31 cellular contexts compared by ENCODE assay signal in genomic region chr1:24591781-24592180, GRCh38. TPM values are rescaled to one million over a fixed set of nuclear protein-coding genes. Genes with fewer than 3 reads are reported as not detected.
DNase-seq lines count a peak whose midpoint lies in the region; ATAC-seq, FAIRE-seq and TF ChIP-seq lines count a peak whose summit lies in the region.
"Had no signal": no experiment of that assay in that cellular context is flagged by ENCODE, and none has a peak within 500 bp of the region (broad histone marks: within the 10 kb centered on the region; RNA-seq: fewer than 3 reads in every experiment).

No MANE protein-coding gene starts in this region.

- peak overlapping the region in 1 of 2 experiments; percentile 26; a peak in 2 of 4 replicates for H3K9ac ChIP-seq in K562 (ENCODE audit: insufficient read depth in 1 of 2, low read depth in 2 of 2, low read length in 2 of 2)

- TF ChIP-seq CTCF in K562 (IDR thresholded peaks at IDR 0.05 in 2 of 3, conservative IDR thresholded peaks at IDR 0.05 in 1 of 3; ENCODE audit: insufficient read depth in 2 of 3, low read depth in 1 of 3, low read length in 3 of 3) = no peak
- TF ChIP-seq CTCF in neural crest cell (conservative IDR thresholded peaks at IDR 0.05) = no peak

- H3K27ac ChIP-seq in K562 (ENCODE audit: extremely low read depth, low read depth, low read length) = no peak overlapping the region
- H3K27ac ChIP-seq: SJSA1 had no signal

- peak; percentile 83 for FAIRE-seq in K562 (lab: Jason Lieb, UNC)
- FAIRE-seq: GM12891 had no signal

- 2% methylated on average over 3 of the region's 3 CpGs for WGBS in K562 (ENCODE audit: insufficient coverage, low coverage, missing lambda C conversion rate)

- H3K27me3 ChIP-seq in K562 (ENCODE audit: control insufficient read depth in 2 of 2, insufficient read depth in 2 of 2, low read length in 2 of 2) = peaks cover 12 to 33% of the 10 kb centered on the region in 2 experiments; a peak in 4 of 5 replicates
- H3K27me3 ChIP-seq: BE2C, SJSA1 had no signal

- H3K9me1 ChIP-seq in K562 (ENCODE audit: control insufficient read depth, insufficient read depth, low read length) = no peaks in the 10 kb centered on the region

- H3K36me3 ChIP-seq in K562 (ENCODE audit: control insufficient read depth, insufficient read depth, low read length) = no peaks in the 10 kb centered on the region
- H3K36me3 ChIP-seq: BE2C, SJSA1 had no signal

- peaks cover 6% of the 10 kb centered on the region for H3K4me1 Mint-ChIP-seq in activated T-cell treated with anti-CD3 and anti-CD28 coated beads, Interleukin-2, amount 50 U/mL, for 24 hours (ENCODE audit: low read depth)
- H3K4me1 Mint-ChIP-seq in activated T-cell treated with anti-CD3 and anti-CD28 coated beads, Interleukin-2, amount 50 U/mL, for 72 hours (ENCODE audit: low read depth) = peaks cover 9% of the 10 kb centered on the region
- H3K4me1 Mint-ChIP-seq in neural crest cell = peaks cover 16% of the 10 kb centered on the region

- no peak overlapping the region for H3K4me3 ChIP-seq in K562
- H3K4me3 ChIP-seq: SJSA1 had no signal

- H3K9me3 ChIP-seq in K562 (replicated peaks; ENCODE audit: control insufficient read depth, insufficient read depth, low read depth, low read length) = no peaks in the 10 kb centered on the region
- H3K9me3 ChIP-seq: BE2C, SJSA1 had no signal

- H3K79me2 ChIP-seq in K562 (ENCODE audit: control insufficient read depth, insufficient read depth, low read length) = no peaks in the 10 kb centered on the region

- in situ Hi-C loops in K562 (cut with MboI) = no loop called here

- POLR2A ChIA-PET in K562 (lab: Yijun Ruan, JAX) = interaction anchor here (0.6 to 1.8 kb wide), 4 partner anchors 8 to 1216 kb away, joined by 3 to 5 read pairs (median 4); no protein-coding TSS in a partner anchor

- peak overlapping the region; percentile 13; the same call in 1 of the 2 replicates for H3K4me2 ChIP-seq in K562 (ENCODE audit: insufficient read depth, low read length)

- no peak overlapping the region for H2AFZ ChIP-seq in K562 (ENCODE audit: low read depth, low read length)

- peak overlapping the region; percentile 52 for H3K27ac Mint-ChIP-seq in activated T-cell treated with anti-CD3 and anti-CD28 coated beads, Interleukin-2, amount 50 U/mL, for 24 hours
- H3K27ac Mint-ChIP-seq in activated T-cell treated with anti-CD3 and anti-CD28 coated beads, Interleukin-2, amount 50 U/mL, for 72 hours = no peak overlapping the region
- H3K27ac Mint-ChIP-seq in neural crest cell (ENCODE audit: unreplicated experiment) = peak overlapping the region; percentile 80
- H3K27ac Mint-ChIP-seq: CD14-positive monocyte, IgD-negative memory B cell had no signal

- no peaks in the 10 kb centered on the region for H3K36me3 Mint-ChIP-seq in activated T-cell treated with anti-CD3 and anti-CD28 coated beads, Interleukin-2, amount 50 U/mL, for 24 hours (ENCODE audit: low read depth)
- no peaks in the 10 kb centered on the region for H3K36me3 Mint-ChIP-seq in activated T-cell treated with anti-CD3 and anti-CD28 coated beads, Interleukin-2, amount 50 U/mL, for 72 hours (ENCODE audit: insufficient read depth in 2 of 2)
- no peaks in the 10 kb centered on the region for H3K36me3 Mint-ChIP-seq in neural crest cell (ENCODE audit: low read depth)
- H3K36me3 Mint-ChIP-seq: CD14-positive monocyte; CD8-positive, alpha-beta memory T cell had no signal

- H4K20me1 ChIP-seq in K562 (replicated peaks; ENCODE audit: control insufficient read depth, insufficient read depth, low read length) = 0 out of 2 replicates have a peak, but pooled peaks cover 6% of the 10 kb centered on the region

- CTCF ChIA-PET in K562 (lab: Yijun Ruan, JAX; ENCODE audit: low intra/inter-chr PET ratio) = no interaction called here

- TF ChIP-seq POLR2A in K562 (conservative IDR thresholded peaks at IDR 0.05) = no peak

- H3K4me3 Mint-ChIP-seq in activated T-cell treated with anti-CD3 and anti-CD28 coated beads, Interleukin-2, amount 50 U/mL, for 24 hours = no peak overlapping the region
- H3K4me3 Mint-ChIP-seq in activated T-cell treated with anti-CD3 and anti-CD28 coated beads, Interleukin-2, amount 50 U/mL, for 72 hours = no peak overlapping the region
- H3K4me3 Mint-ChIP-seq in neural crest cell = no peak overlapping the region

- no TSS peak for BruUV-seq in K562 (replicated peaks; lab: Mats Ljungman, UMichigan)

- peaks cover 10% of the 10 kb centered on the region for H3K27me3 Mint-ChIP-seq in activated T-cell treated with anti-CD3 and anti-CD28 coated beads, Interleukin-2, amount 50 U/mL, for 24 hours
- H3K27me3 Mint-ChIP-seq in activated T-cell treated with anti-CD3 and anti-CD28 coated beads, Interleukin-2, amount 50 U/mL, for 72 hours (ENCODE audit: low read depth) = no peaks in the 10 kb centered on the region
- peaks cover 41% of the 10 kb centered on the region for H3K27me3 Mint-ChIP-seq in neural crest cell (ENCODE audit: low read depth)

- DNase-seq in activated T-cell treated with anti-CD3 and anti-CD28 coated beads, Interleukin-2, amount 50 U/mL, for 24 hours = no peak
- DNase-seq in activated T-cell treated with anti-CD3 and anti-CD28 coated beads, Interleukin-2, amount 50 U/mL, for 72 hours = no peak
- peak; percentile 33 for DNase-seq in ELF-1 (ENCODE audit: low read depth, low spot score)
- DNase-seq in K562 (ENCODE audit: extremely low read depth in 1 of 4, low spot score in 3 of 4) = peak; percentile 60 to 76 (median 66)
- DNase-seq in neural crest cell (ENCODE audit: low read depth, low spot score) = no peak
- no peak for DNase-seq in stimulated activated naive CD4-positive, alpha-beta T cell treated with Interleukin-2 at 50 U/mL for 16 hours (lab: John Stamatoyannopoulos, UW)
- DNase-seq in NCI-H1105 (lab: John Stamatoyannopoulos, UW) = no peak
- DNase-seq: 8988T; ACHN; BE2C; CD8-positive, alpha-beta memory T cell; DMS 273 treated with DMSO at 0.1 percent for 48 hours; DMS79; EL; GF-D8; H7; Karpas-422; NCI-H1092 treated with DMSO at 0.1 percent for 48 hours; NCI-H1436 treated with DMSO at 0.1 percent for 48 hours; NCI-H187 treated with DMSO at 0.1 percent for 48 hours; NCI-H2107; NCI-H524; NCI-H82; NK-92 treated with Interleukin-12 subunit alpha and Interleukin-12 subunit beta, amount 100 ng/mL, for 24 hours; PC-3 had no signal

- TF ChIP-seq EP300 in K562 (IDR thresholded peaks at IDR 0.05; ENCODE audit: low read length) = no peak

- H3K9me3 Mint-ChIP-seq in activated T-cell treated with anti-CD3 and anti-CD28 coated beads, Interleukin-2, amount 50 U/mL, for 24 hours = no peaks in the 10 kb centered on the region
- H3K9me3 Mint-ChIP-seq in activated T-cell treated with anti-CD3 and anti-CD28 coated beads, Interleukin-2, amount 50 U/mL, for 72 hours = no peaks in the 10 kb centered on the region
- H3K9me3 Mint-ChIP-seq in neural crest cell = no peaks in the 10 kb centered on the region
- H3K9me3 Mint-ChIP-seq: CD8-positive, alpha-beta memory T cell; IgD-negative memory B cell had no signal

- H3K4me1 ChIP-seq in K562 (replicated peaks in 1 of 2; ENCODE audit: control insufficient read depth in 2 of 2, insufficient read depth in 2 of 2, low read length in 2 of 2) = peaks cover 9 to 10% of the 10 kb centered on the region in 2 experiments; a peak in 4 of 5 replicates
- H3K4me1 ChIP-seq: BE2C had no signal

- intact Hi-C loops in K562 (cut with micrococcal nuclease) = loop anchor here (5.0 kb wide), 1 partner anchor 46 kb away; no protein-coding TSS in a partner anchor

- TF ChIP-seq RAD21 in K562 (CRISPR knock-in tag; conservative IDR thresholded peaks at IDR 0.05 in 1 of 2, IDR thresholded peaks at IDR 0.05 in 1 of 2) = no peak

- ATAC-seq in activated T-cell treated with anti-CD3 and anti-CD28 coated beads, Interleukin-2, amount 50 U/mL, for 72 hours (replicated peaks in 1 of 2) = no peak
- peak; percentile 63 for ATAC-seq in K562
- no peak for ATAC-seq in GM21515 (IDR thresholded peaks at IDR 0.05; ENCODE audit: unreplicated experiment)
- ATAC-seq: PC-3, Right ventricle myocardium inferior had no signal

RNA-seq across cellular contexts. Expression of gene NCMAP, which starts 35.9 kb away (rescaled TPM):
- 1 to 10 TPM in 1 of 2 donors, under 1 TPM in 1; 0.76 to 1.3 TPM for total RNA-seq in activated T-cell treated with anti-CD3 and anti-CD28 coated beads, Interleukin-2, amount 50 U/mL, for 72 hours
- total RNA-seq in K562 (2011; cell fraction: chromatin; rRNA removed; ENCODE audit: low replicate concordance) = not detected in 2 replicates
- not detected in 2 replicates for total RNA-seq in K562 (2011; cell fraction: nucleolus; rRNA removed)
- not detected in 2 replicates for total RNA-seq in K562 (2011; cell fraction: nucleoplasm; rRNA removed)
- total RNA-seq in K562 (2014; rRNA removed) (not detected in 2 replicates), K562 (2014; rRNA removed; fragmentation: Illumina TruSeq; extraction: Trizol) (not detected in 2 replicates), K562 (2015; rRNA removed; fragmentation: Illumina TruSeq; extraction: Trizol) (not detected in 2 replicates), K562 (2021) (not detected in 2 replicates), neural crest cell (not detected in 2 replicates)
- polyA plus RNA-seq in K562 (2011; rRNA removed) (not detected in 2 replicates), K562 (2014; fragmentation: Illumina TruSeq; extraction: Trizol) (not detected in 2 replicates), K562 (2014; fragmentation: Nextera tagmentation; extraction: Ambion mirVana) (under 1 TPM in 1 of 2 experiments, not detected in 1; 0.03 TPM), K562 (2014; rRNA removed) (not detected in 2 replicates)
- 0.01 TPM in 1 of 2 replicates, not detected in the other for polyA plus RNA-seq in K562 (2011; cell fraction: cytosol; rRNA removed)
- not detected in 2 replicates for polyA plus RNA-seq in K562 (2011; cell fraction: nucleus; rRNA removed)
- polyA plus RNA-seq in K562 (2012) = 0.03 TPM in 1 of 2 replicates, not detected in the other
- not detected in 2 replicates for polyA minus RNA-seq in K562 (2011; rRNA and poly(A)+ RNA removed)
- polyA minus RNA-seq in K562 (2011; cell fraction: cytosol; rRNA and poly(A)+ RNA removed) = not detected in 2 replicates
- not detected in 2 replicates for polyA minus RNA-seq in K562 (2011; cell fraction: nucleus; rRNA and poly(A)+ RNA removed)
- polyA plus RNA-seq: CD14-positive monocyte; CD8-positive, alpha-beta memory T cell; IgD-negative memory B cell had no signal

RNA-seq across cellular contexts. Expression of gene SRRM1, which starts 51.3 kb away (rescaled TPM):
- total RNA-seq in activated T-cell treated with anti-CD3 and anti-CD28 coated beads, Interleukin-2, amount 50 U/mL, for 72 hours = 100 to 1,000 TPM; 187 to 223 TPM
- 217 and 656 TPM in 2 replicates for total RNA-seq in K562 (2011; cell fraction: chromatin; rRNA removed; ENCODE audit: low replicate concordance)
- total RNA-seq in K562 (2011; cell fraction: nucleolus; rRNA removed) = 132 and 167 TPM in 2 replicates
- total RNA-seq in K562 (2011; cell fraction: nucleoplasm; rRNA removed) = 277 and 407 TPM in 2 replicates
- total RNA-seq in K562 (2014; rRNA removed) (54.5 and 59.4 TPM in 2 replicates), K562 (2014; rRNA removed; fragmentation: Illumina TruSeq; extraction: Trizol) (81.0 and 89.6 TPM in 2 replicates), K562 (2015; rRNA removed; fragmentation: Illumina TruSeq; extraction: Trizol) (86.4 and 86.7 TPM in 2 replicates), K562 (2021) (200 and 225 TPM in 2 replicates), neural crest cell (217 and 229 TPM in 2 replicates)
- polyA plus RNA-seq in K562 (2011; rRNA removed) (76.5 and 152 TPM in 2 replicates), K562 (2014; fragmentation: Illumina TruSeq; extraction: Trizol) (152 and 179 TPM in 2 replicates), K562 (2014; fragmentation: Nextera tagmentation; extraction: Ambion mirVana) (100 to 1,000 TPM; 115 to 268 TPM), K562 (2014; rRNA removed) (112 and 141 TPM in 2 replicates)
- 38.3 and 58.6 TPM in 2 replicates for polyA plus RNA-seq in K562 (2011; cell fraction: cytosol; rRNA removed)
- polyA plus RNA-seq in K562 (2011; cell fraction: nucleus; rRNA removed) = 322 and 323 TPM in 2 replicates
- 92.3 and 93.9 TPM in 2 replicates for polyA plus RNA-seq in K562 (2012)
- polyA minus RNA-seq in K562 (2011; rRNA and poly(A)+ RNA removed) = 132 and 178 TPM in 2 replicates
- polyA minus RNA-seq in K562 (2011; cell fraction: cytosol; rRNA and poly(A)+ RNA removed) = 73.1 and 83.0 TPM in 2 replicates
- polyA minus RNA-seq in K562 (2011; cell fraction: nucleus; rRNA and poly(A)+ RNA removed) = 176 and 371 TPM in 2 replicates

Comparison
In these comparisons a context has a peak if more than half of its experiments do, and no peak if none do; other contexts are left out.
1. DNase-seq: peak in ELF-1 (single experiment) and K562 (4 of 4); none in activated T-cell treated with anti-CD3 and anti-CD28 coated beads, Interleukin-2, amount 50 U/mL, for 24 hours (single experiment), activated T-cell treated with anti-CD3 and anti-CD28 coated beads, Interleukin-2, amount 50 U/mL, for 72 hours (0 of 2), neural crest cell (single experiment), stimulated activated naive CD4-positive, alpha-beta T cell treated with Interleukin-2 at 50 U/mL for 16 hours (single experiment) and NCI-H1105 (single experiment).